ENCODE assay signal across 19 cellular contexts in the genomic region with DNA sequence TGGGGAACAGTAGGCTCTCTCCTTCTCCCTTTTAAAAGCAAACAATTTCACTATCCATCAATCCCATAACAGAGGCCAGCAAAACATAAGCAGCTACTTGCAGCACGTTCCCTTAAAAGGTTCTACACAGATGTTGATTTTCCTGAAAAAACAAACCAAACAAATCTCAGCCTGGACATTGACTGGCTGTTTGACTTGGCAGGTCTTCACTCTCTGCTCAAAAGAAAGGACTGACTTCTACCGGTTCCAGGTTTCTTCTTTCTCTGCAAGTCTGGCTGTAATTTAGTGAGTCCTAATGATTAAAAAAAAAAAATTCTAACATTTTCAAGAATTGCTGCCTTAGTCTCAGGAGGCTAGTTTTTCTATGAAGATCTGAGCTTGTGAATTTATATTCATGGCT.
"Had no signal": no experiment of that assay in that cellular context is flagged by ENCODE, and none has a peak within 500 bp of the region (broad histone marks: within the 10 kb centered on the region; RNA-seq: fewer than 3 reads in every experiment).

No MANE protein-coding gene starts in this region.

- H3K27me3 ChIP-seq: ascending aorta, gastroesophageal sphincter, heart left ventricle, ovary, sigmoid colon, spleen, upper lobe of right lung had no signal

- H3K27ac ChIP-seq: ascending aorta, gastroesophageal sphincter, heart left ventricle, ovary, sigmoid colon, spleen, upper lobe of right lung had no signal

- H3K9me3 Mint-ChIP-seq: activated naive CD4-positive, alpha-beta T cell treated with anti-CD3 and anti-CD28 coated beads, Interleukin-2, amount 50 U/mL, for 24 hours; dendritic cell treated with granulocyte-macrophage colony-stimulating factor and Interleukin-4, amounts not matched to agents 40 ng/mL and 50 ng/mL, for 4 days; memory B cell; naive B cell; stimulated activated memory B cell treated with anti-CD40 and anti-IgM and Interleukin-4, amounts not matched to agents 10 μg/mL and 1 μg/mL and 100 μg/mL, for 72 hours had no signal

- H3K27ac Mint-ChIP-seq: activated CD4-positive, alpha-beta T cell treated with anti-CD3 and anti-CD28 coated beads for 36 hours; activated naive CD4-positive, alpha-beta T cell treated with anti-CD3 and anti-CD28 coated beads, Interleukin-2, amount 50 U/mL, for 24 hours; dendritic cell treated with granulocyte-macrophage colony-stimulating factor and Interleukin-4, amounts not matched to agents 40 ng/mL and 50 ng/mL, for 4 days; memory B cell; stimulated activated memory B cell treated with anti-CD40 and anti-IgM and Interleukin-4, amounts not matched to agents 10 μg/mL and 1 μg/mL and 100 μg/mL, for 72 hours had no signal

- H3K4me1 ChIP-seq: gastroesophageal sphincter, heart left ventricle, spleen, upper lobe of right lung had no signal

- DNase-seq: activated CD4-positive, alpha-beta T cell treated with anti-CD3 and anti-CD28 coated beads for 36 hours; activated CD4-positive, alpha-beta T cell treated with anti-CD3 and anti-CD28 coated beads, Interleukin-2, amount 50 U/mL, for 48 hours; activated gamma-delta T cell; effector CD8-positive, alpha-beta T cell; heart left ventricle; kidney glomerular epithelial cell; left ventricle myocardium superior; naive B cell; ovary; sigmoid colon; spleen; stimulated activated CD4-positive, alpha-beta T cell treated with anti-CD3 and anti-CD28 coated beads, Interleukin-4, amount 100 ng/mL, for 4 hours; upper lobe of right lung had no signal

- H3K27me3 Mint-ChIP-seq: activated CD4-positive, alpha-beta T cell treated with anti-CD3 and anti-CD28 coated beads for 36 hours; activated naive CD4-positive, alpha-beta T cell treated with anti-CD3 and anti-CD28 coated beads, Interleukin-2, amount 50 U/mL, for 24 hours; dendritic cell treated with granulocyte-macrophage colony-stimulating factor and Interleukin-4, amounts not matched to agents 40 ng/mL and 50 ng/mL, for 4 days; memory B cell; naive B cell; stimulated activated memory B cell treated with anti-CD40 and anti-IgM and Interleukin-4, amounts not matched to agents 10 μg/mL and 1 μg/mL and 100 μg/mL, for 72 hours had no signal

- H3K4me3 ChIP-seq: ascending aorta, gastroesophageal sphincter, heart left ventricle, ovary, sigmoid colon, spleen, upper lobe of right lung had no signal

- H3K36me3 ChIP-seq: ascending aorta, gastroesophageal sphincter, heart left ventricle, ovary, sigmoid colon, upper lobe of right lung had no signal

- H3K4me1 Mint-ChIP-seq: naive B cell; stimulated activated memory B cell treated with anti-CD40 and anti-IgM and Interleukin-4, amounts not matched to agents 10 μg/mL and 1 μg/mL and 100 μg/mL, for 72 hours had no signal

- H3K9me3 ChIP-seq: ascending aorta, gastroesophageal sphincter, heart left ventricle, ovary, sigmoid colon, spleen, upper lobe of right lung had no signal

- H3K4me3 Mint-ChIP-seq: activated CD4-positive, alpha-beta T cell treated with anti-CD3 and anti-CD28 coated beads for 36 hours; activated naive CD4-positive, alpha-beta T cell treated with anti-CD3 and anti-CD28 coated beads, Interleukin-2, amount 50 U/mL, for 24 hours; dendritic cell treated with granulocyte-macrophage colony-stimulating factor and Interleukin-4, amounts not matched to agents 40 ng/mL and 50 ng/mL, for 4 days; memory B cell; naive B cell; stimulated activated memory B cell treated with anti-CD40 and anti-IgM and Interleukin-4, amounts not matched to agents 10 μg/mL and 1 μg/mL and 100 μg/mL, for 72 hours had no signal
